Comparison of ENCODE assay signal across 11 cellular contexts in genomic region chr3:12400795-12401194, GRCh38.
A peak's percentile ranks its signal among the peaks of the same experiment; 100 is the strongest.
DNase-seq lines count a peak whose midpoint lies in the region; ATAC-seq and TF ChIP-seq lines count a peak whose summit lies in the region.
"Had no signal": no experiment of that assay in that cellular context is flagged by ENCODE, and none has a peak within 500 bp of the region (broad histone marks: within the 10 kb centered on the region; RNA-seq: fewer than 3 reads in every experiment).

No MANE protein-coding gene starts in this region.

- H3K9me3 ChIP-seq in adipocyte (ENCODE audit: control insufficient read depth, low read length), result no peaks in the 10 kb centered on the region

- H3K27me3 ChIP-seq in adipocyte (replicated peaks; ENCODE audit: control insufficient read depth, insufficient read depth, low read length) (no peaks in the 10 kb centered on the region), kidney epithelial cell (ENCODE audit: control insufficient read depth, insufficient read depth, low read length) (no peaks in the 10 kb centered on the region)

- DNase-seq in AG08396 (ENCODE audit: low spot score) (peak; percentile 20), HS-5 (ENCODE audit: low read depth) (peak; percentile 46), adipocyte (ENCODE audit: low read depth) (peak; percentile 73), kidney epithelial cell (ENCODE audit: low read depth) (peak; percentile 56), NCI-H2227 treated with DMSO at 0.1 percent for 48 hours (lab: John Stamatoyannopoulos, UW) (no peak), DMS 273 treated with DMSO at 0.1 percent for 48 hours (lab: John Stamatoyannopoulos, UW) (no peak), DMS153 treated with DMSO at 0.1 percent for 48 hours (lab: John Stamatoyannopoulos, UW; ENCODE audit: unreplicated experiment) (no peak)
- DNase-seq: GOT3; naive thymus-derived CD4-positive, alpha-beta T cell; NCI-H146 had no signal

- peaks cover 31% of the 10 kb centered on the region for H3K4me1 ChIP-seq in adipocyte (ENCODE audit: control insufficient read depth, insufficient read depth, low read length)

- H3K9ac ChIP-seq in adipocyte (ENCODE audit: low read length), result peak overlapping the region; percentile 9

- no peak for TF ChIP-seq CTCF in kidney epithelial cell (IDR thresholded peaks at IDR 0.05; ENCODE audit: insufficient read depth, low read length, poor library complexity, severe bottlenecking)

- ATAC-seq in HG02870 (IDR thresholded peaks at IDR 0.05; ENCODE audit: unreplicated experiment), result no peak
- ATAC-seq: naive thymus-derived CD4-positive, alpha-beta T cell had no signal

- H3K36me3 ChIP-seq in adipocyte (ENCODE audit: control insufficient read depth, insufficient read depth, low read length, severe bottlenecking) (peaks cover 59% of the 10 kb centered on the region), kidney epithelial cell (ENCODE audit: control insufficient read depth, insufficient read depth, low read length) (no peaks in the 10 kb centered on the region)

- H3K4me3 ChIP-seq in adipocyte (ENCODE audit: low read length), result no peak overlapping the region
- no peak overlapping the region for H3K4me3 ChIP-seq in kidney epithelial cell (ENCODE audit: low read depth, low read length)

Comparison
In these comparisons a context has a peak if more than half of its experiments do, and no peak if none do; other contexts are left out.
1. DNase-seq: peak in AG08396 (single experiment), HS-5 (single experiment), adipocyte (single experiment) and kidney epithelial cell (single experiment); none in NCI-H2227 treated with DMSO at 0.1 percent for 48 hours (single experiment), DMS 273 treated with DMSO at 0.1 percent for 48 hours (single experiment) and DMS153 treated with DMSO at 0.1 percent for 48 hours (single experiment).